Comparison of ENCODE assay signal across 8 cellular contexts in genomic region chr15:70512772-70513362, GRCh38.
DNase-seq lines count a peak whose midpoint lies in the region; ATAC-seq and TF ChIP-seq lines count a peak whose summit lies in the region.
"Had no signal": no experiment of that assay in that cellular context is flagged by ENCODE, and none has a peak within 500 bp of the region (broad histone marks: within the 10 kb centered on the region; RNA-seq: fewer than 3 reads in every experiment).

No MANE protein-coding gene starts in this region.

- TF ChIP-seq CTCF in NB4 (IDR thresholded peaks at IDR 0.05; ENCODE audit: low read depth, low read length) = peak; percentile 97
- TF ChIP-seq CTCF in foreskin keratinocyte (conservative IDR thresholded peaks at IDR 0.05) = peak; percentile 98
- no peak for TF ChIP-seq CTCF in gastrocnemius medialis (IDR thresholded peaks at IDR 0.05 in 4 of 5, conservative IDR thresholded peaks at IDR 0.05 in 1 of 5)

- POLR2A ChIA-PET in activated CD4-positive, alpha-beta memory T cell treated with anti-CD3 and anti-CD28 coated beads for 36 hours (lab: Charles Lee) = no interaction called here

- peaks cover 52% of the 10 kb centered on the region for H3K27me3 ChIP-seq in foreskin keratinocyte
- H3K27me3 ChIP-seq in gastrocnemius medialis = no peaks in the 10 kb centered on the region

- peaks cover 11% of the 10 kb centered on the region for H3K4me1 ChIP-seq in foreskin keratinocyte
- peaks cover 7 to 9% of the 10 kb centered on the region in 2 donors for H3K4me1 ChIP-seq in gastrocnemius medialis

- H3K36me3 ChIP-seq in gastrocnemius medialis = no peaks in the 10 kb centered on the region

- peaks cover 21% of the 10 kb centered on the region for H3K4me1 Mint-ChIP-seq in activated CD4-positive, alpha-beta memory T cell treated with anti-CD3 and anti-CD28 coated beads for 36 hours (ENCODE audit: low read depth)

- H3K9me3 ChIP-seq in gastrocnemius medialis = peaks cover 0 to 4% (median 0%) of the 10 kb centered on the region in 3 donors

- intact Hi-C loops in activated CD4-positive, alpha-beta memory T cell treated with anti-CD3 and anti-CD28 coated beads for 36 hours (cut with micrococcal nuclease) = no loop called here
- intact Hi-C loops in gastrocnemius medialis (cut with DNase I; ENCODE audit: low total_unique reads) = no loop called here

- H3K9me3 Mint-ChIP-seq in activated CD4-positive, alpha-beta memory T cell treated with anti-CD3 and anti-CD28 coated beads for 36 hours = peaks cover 28% of the 10 kb centered on the region

- peaks cover 5% of the 10 kb centered on the region for H3K27me3 Mint-ChIP-seq in activated CD4-positive, alpha-beta memory T cell treated with anti-CD3 and anti-CD28 coated beads for 36 hours

- H3K4me3 Mint-ChIP-seq in activated CD4-positive, alpha-beta memory T cell treated with anti-CD3 and anti-CD28 coated beads for 36 hours = no peak overlapping the region
- H3K4me3 Mint-ChIP-seq: stimulated activated naive CD8-positive, alpha-beta T cell treated with anti-CD3 and anti-CD28 coated beads, Interleukin-15, Interleukin-2, amounts not matched to agents 100 ng/mL and 50 ng/mL, for 24 hours had no signal

- no peak overlapping the region for H3K27ac Mint-ChIP-seq in activated CD4-positive, alpha-beta memory T cell treated with anti-CD3 and anti-CD28 coated beads for 36 hours
- H3K27ac Mint-ChIP-seq: stimulated activated naive CD8-positive, alpha-beta T cell treated with anti-CD3 and anti-CD28 coated beads, Interleukin-15, Interleukin-2, amounts not matched to agents 100 ng/mL and 50 ng/mL, for 24 hours had no signal

- H3K4me3 ChIP-seq in NB4 (ENCODE audit: low read depth, low read length) = no peak overlapping the region
- no peak overlapping the region for H3K4me3 ChIP-seq in gastrocnemius medialis

- peak; percentile 50 for DNase-seq in GM03348 (ENCODE audit: low spot score)
- peak; percentile 78 for DNase-seq in H4 (ENCODE audit: low spot score)
- DNase-seq in NB4 (ENCODE audit: low read depth) = peak; percentile 85
- peak; percentile 86 for DNase-seq in activated CD4-positive, alpha-beta memory T cell treated with anti-CD3 and anti-CD28 coated beads for 36 hours
- DNase-seq in foreskin keratinocyte = peak in 1 of 2 donors; percentile 29
- DNase-seq in stimulated activated CD4-positive, alpha-beta T cell treated with anti-CD3 and anti-CD28 coated beads, Interleukin-12 subunit alpha, Interleukin-12 subunit beta, amount 100 ng/mL, for 48 hours (ENCODE audit: low read depth in 2 of 3, low spot score in 1 of 3) = peak; percentile 56 to 72 (median 63)
- DNase-seq in gastrocnemius medialis = no peak

- in situ Hi-C loops in gastrocnemius medialis (cut with MboI; ENCODE audit: low sequenced_read_pairs in 4 of 4) = no loop called here

- H3K36me3 Mint-ChIP-seq in activated CD4-positive, alpha-beta memory T cell treated with anti-CD3 and anti-CD28 coated beads for 36 hours = peaks cover 17% of the 10 kb centered on the region

- H3K27ac ChIP-seq in foreskin keratinocyte (no peak overlapping the region), gastrocnemius medialis (no peak overlapping the region)

- TF ChIP-seq POLR2A in NB4 (IDR thresholded peaks at IDR 0.05; ENCODE audit: extremely low read depth, insufficient read length) (no peak), gastrocnemius medialis (IDR thresholded peaks at IDR 0.05) (no peak)

- ATAC-seq in foreskin keratinocyte (peak; percentile 70), gastrocnemius medialis (no peak)

- CTCF ChIA-PET in activated CD4-positive, alpha-beta memory T cell treated with anti-CD3 and anti-CD28 coated beads for 36 hours (lab: Charles Lee) = interaction anchor here (0.6 to 6.0 kb wide), 14 partner anchors 9 to 769 kb away, joined by 3 to 40 read pairs (median 4); no protein-coding TSS in a partner anchor

Comparison
In these comparisons a context has a peak if more than half of its experiments do, and no peak if none do; other contexts are left out.
1. DNase-seq: peak in GM03348 (single experiment), H4 (single experiment), NB4 (single experiment), activated CD4-positive, alpha-beta memory T cell treated with anti-CD3 and anti-CD28 coated beads for 36 hours (single experiment) and stimulated activated CD4-positive, alpha-beta T cell treated with anti-CD3 and anti-CD28 coated beads, Interleukin-12 subunit alpha, Interleukin-12 subunit beta, amount 100 ng/mL, for 48 hours (3 of 3); none in gastrocnemius medialis (0 of 2).
2. CTCF ChIP-seq: peak in NB4 (single experiment) and foreskin keratinocyte (single experiment); none in gastrocnemius medialis (0 of 5).